8 cellular contexts compared by ENCODE assay signal in the genomic region with DNA sequence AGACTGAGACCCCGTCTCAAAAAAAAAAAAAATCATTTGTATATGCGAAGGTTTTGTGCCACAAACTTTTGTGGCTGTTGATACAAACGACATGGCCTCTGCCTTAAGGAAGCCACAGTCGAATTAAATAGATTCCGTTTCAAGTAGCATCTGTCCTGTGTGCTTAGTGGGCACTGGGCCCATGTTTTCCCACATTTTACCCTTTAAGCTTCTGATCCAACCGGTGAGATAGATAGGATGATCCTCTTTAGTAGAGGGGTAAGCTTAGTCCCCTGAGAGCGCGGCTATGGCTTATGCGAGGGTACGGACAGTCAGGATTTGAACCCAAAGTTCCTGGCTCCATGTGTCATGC. TPM values are rescaled to one million over a fixed set of nuclear protein-coding genes. Genes with fewer than 3 reads are reported as not detected.
DNase-seq lines count a peak whose midpoint lies in the region; ATAC-seq, FAIRE-seq and TF ChIP-seq lines count a peak whose summit lies in the region.

No MANE protein-coding gene starts in this region.

- FAIRE-seq in astrocyte (lab: Jason Lieb, UNC), result no peak

- H3K27me3 Mint-ChIP-seq in astrocyte (ENCODE audit: low read depth, unreplicated experiment) (no peaks in the 10 kb centered on the region), memory B cell (no peaks in the 10 kb centered on the region)

- H3K27ac Mint-ChIP-seq in astrocyte (ENCODE audit: unreplicated experiment) (peak overlapping the region; percentile 72), memory B cell (peak overlapping the region; percentile 88)

- H3K79me2 ChIP-seq in astrocyte (ENCODE audit: insufficient read depth, low read length), result no peaks in the 10 kb centered on the region

- ATAC-seq in Right ventricle myocardium superior (ENCODE audit: poor library complexity) (no peak), memory B cell (ENCODE audit: low read depth) (no peak), GM18909 (IDR thresholded peaks at IDR 0.05; ENCODE audit: poor library complexity, unreplicated experiment) (no peak)

- peaks cover 11% of the 10 kb centered on the region for H3K36me3 Mint-ChIP-seq in astrocyte (ENCODE audit: low read depth, unreplicated experiment)
- no peaks in the 10 kb centered on the region for H3K36me3 Mint-ChIP-seq in memory B cell

- peaks cover 11% of the 10 kb centered on the region for H3K4me1 Mint-ChIP-seq in astrocyte (ENCODE audit: low read depth, unreplicated experiment)
- H3K4me1 Mint-ChIP-seq in memory B cell, result peaks cover 14% of the 10 kb centered on the region

- peaks cover 4% of the 10 kb centered on the region for H3K4me1 ChIP-seq in cardiac muscle cell (ENCODE audit: low read depth)
- H3K4me1 ChIP-seq in astrocyte (ENCODE audit: insufficient read depth, low read length), result peaks cover 13% of the 10 kb centered on the region
- no peaks in the 10 kb centered on the region for H3K4me1 ChIP-seq in uterus

- H3K27ac ChIP-seq in cardiac muscle cell (no peak overlapping the region), astrocyte (ENCODE audit: low read depth, low read length) (no peak overlapping the region), uterus (peak overlapping the region; percentile 87 to 92)

- H3K4me3 Mint-ChIP-seq in astrocyte (ENCODE audit: unreplicated experiment) (peak overlapping the region; percentile 82), memory B cell (peak overlapping the region; percentile 90)

- intact Hi-C loops in Right ventricle myocardium superior (cut with DNase I) (loop anchor here (2.0 kb wide), 1 partner anchor 34 kb away; the partner anchor contains the start of gene KCTD13), uterus (cut with DNase I; ENCODE audit: low total_unique reads) (no loop called here)

- peak overlapping the region; percentile 94 for H2AFZ ChIP-seq in astrocyte (ENCODE audit: low read depth, low read length)

- H3K4me3 ChIP-seq in cardiac muscle cell (peak overlapping the region; percentile 83), astrocyte (ENCODE audit: insufficient read depth, low read depth, low read length) (peak overlapping the region; percentile 75), uterus (peak overlapping the region; percentile 67 to 71)

- no peaks in the 10 kb centered on the region for H3K9me3 ChIP-seq in cardiac muscle cell (ENCODE audit: low read depth)
- H3K9me3 ChIP-seq in astrocyte (ENCODE audit: insufficient read depth, low read depth, low read length), result no peaks in the 10 kb centered on the region
- H3K9me3 ChIP-seq in uterus, result no peaks in the 10 kb centered on the region

- H4K20me1 ChIP-seq in astrocyte (ENCODE audit: insufficient read depth, low read length), result no peaks in the 10 kb centered on the region

- no peak for TF ChIP-seq CTCF in cardiac muscle cell (IDR thresholded peaks at IDR 0.05; ENCODE audit: low read depth, low read length)
- no peak for TF ChIP-seq CTCF in astrocyte (IDR thresholded peaks at IDR 0.05; ENCODE audit: insufficient read depth, low read depth, low read length)
- no peak for TF ChIP-seq CTCF in uterus (IDR thresholded peaks at IDR 0.05)

- peak overlapping the region; percentile 89 for H3K9ac ChIP-seq in astrocyte (ENCODE audit: low read length)

- H3K4me2 ChIP-seq in astrocyte (ENCODE audit: low read length), result peak overlapping the region; percentile 99

- H3K27me3 ChIP-seq in cardiac muscle cell (no peaks in the 10 kb centered on the region), astrocyte (ENCODE audit: insufficient read depth, low read length) (no peaks in the 10 kb centered on the region), uterus (no peaks in the 10 kb centered on the region)

- DNase-seq in cardiac muscle cell (ENCODE audit: low read depth in 1 of 2, low spot score in 1 of 2) (no peak), Right ventricle myocardium superior (no peak), astrocyte (ENCODE audit: low read depth) (no peak), memory B cell (ENCODE audit: low spot score in 2 of 2) (no peak), uterus (no peak), HuH-7 (ENCODE audit: low spot score) (no peak), hepatic stellate cell (ENCODE audit: low spot score) (no peak)

- H3K9me3 Mint-ChIP-seq in astrocyte (ENCODE audit: unreplicated experiment), result no peaks in the 10 kb centered on the region
- no peaks in the 10 kb centered on the region for H3K9me3 Mint-ChIP-seq in memory B cell

- H3K36me3 ChIP-seq in cardiac muscle cell (no peaks in the 10 kb centered on the region), astrocyte (ENCODE audit: insufficient read depth, low read length) (no peaks in the 10 kb centered on the region), uterus (no peaks in the 10 kb centered on the region)

- no peak for TF ChIP-seq POLR2A in uterus (IDR thresholded peaks at IDR 0.05)

RNA-seq across cellular contexts. Expression of gene TMEM219, which starts 0.8 kb away (rescaled TPM):
- total RNA-seq in cardiac muscle cell (73.7 and 110 TPM in 2 replicates), Right ventricle myocardium superior (70.6 TPM), astrocyte (96.6 and 104 TPM in 2 replicates), uterus (10 to 100 TPM; 38.6 to 82.3 (median 58.5) TPM)
- polyA plus RNA-seq in cardiac muscle cell, result 109 and 156 TPM in 2 replicates

RNA-seq across cellular contexts. Expression of gene TAOK2, which starts 12.6 kb away (rescaled TPM):
- total RNA-seq in cardiac muscle cell (69.4 and 70.9 TPM in 2 replicates), Right ventricle myocardium superior (29.7 TPM), astrocyte (55.2 and 55.9 TPM in 2 replicates), uterus (10 to 100 TPM; 28.4 to 70.0 (median 46.6) TPM)
- 25.8 and 36.2 TPM in 2 replicates for polyA plus RNA-seq in cardiac muscle cell

RNA-seq across cellular contexts. Expression of gene HIRIP3, which starts 34.3 kb away (rescaled TPM):
- total RNA-seq in cardiac muscle cell (22.2 and 25.6 TPM in 2 replicates), Right ventricle myocardium superior (19.5 TPM), astrocyte (4.3 and 5.0 TPM in 2 replicates), uterus (10 to 100 TPM in 2 of 4 donors, 1 to 10 TPM in 2; 3.8 to 20.4 (median 13.5) TPM)
- 26.7 and 32.5 TPM in 2 replicates for polyA plus RNA-seq in cardiac muscle cell

RNA-seq across cellular contexts. Expression of gene INO80E, which starts 34.9 kb away (rescaled TPM):
- 83.7 and 167 TPM in 2 replicates for total RNA-seq in cardiac muscle cell
- polyA plus RNA-seq in cardiac muscle cell, result 17.1 and 19.0 TPM in 2 replicates
- total RNA-seq in Right ventricle myocardium superior, result 28.0 TPM
- total RNA-seq in astrocyte, result 58.5 and 64.8 TPM in 2 replicates
- 100 to 1,000 TPM in 1 of 4 donors, 10 to 100 TPM in 2, 1 to 10 TPM in 1; 4.1 to 714 (median 68.9) TPM for total RNA-seq in uterus

RNA-seq across cellular contexts. Expression of gene KCTD13, which starts 35.1 kb away (rescaled TPM):
- 17.6 and 22.1 TPM in 2 replicates for total RNA-seq in cardiac muscle cell
- 22.3 and 23.3 TPM in 2 replicates for polyA plus RNA-seq in cardiac muscle cell
- total RNA-seq in Right ventricle myocardium superior, result 6.6 TPM
- total RNA-seq in astrocyte, result 25.1 and 27.1 TPM in 2 replicates
- total RNA-seq in uterus, result 10 to 100 TPM in 2 of 4 donors, 1 to 10 TPM in 2; 1.8 to 33.3 (median 14.6) TPM

Comparison
In these comparisons a context has a peak if more than half of its experiments do, and no peak if none do; other contexts are left out.
1. H3K27ac ChIP-seq: peak in uterus (2 of 2); none in cardiac muscle cell (single experiment) and astrocyte (single experiment).
2. Peak in every context shown above with its lines, with median percentiles within 50 percentile points of each other: H3K4me3 ChIP-seq.